Comparison of ENCODE assay signal across 8 cellular contexts in genomic region chr2:11132036-11132671, GRCh38. TPM values are rescaled to one million over a fixed set of nuclear protein-coding genes. Genes with fewer than 3 reads are reported as not detected.
DNase-seq lines count a peak whose midpoint lies in the region; ATAC-seq and TF ChIP-seq lines count a peak whose summit lies in the region.

No MANE protein-coding gene starts in this region.

- H3K9me3 ChIP-seq in heart right ventricle (no peaks in the 10 kb centered on the region), mucosa of rectum (ENCODE audit: control insufficient read depth in 2 of 2, low read length in 2 of 2) (no peaks in the 10 kb centered on the region), upper lobe of left lung (no peaks in the 10 kb centered on the region)

- H3K4me3 ChIP-seq in heart right ventricle (peak overlapping the region in 7 of 10 donors; percentile 42 to 67 (median 56)), mucosa of rectum (ENCODE audit: low read length in 2 of 2) (peak overlapping the region; percentile 80 to 85), upper lobe of left lung (peak overlapping the region in 3 of 4 donors; percentile 43 to 58 (median 54)), foreskin fibroblast (ENCODE audit: low read depth in 1 of 2, low read length in 2 of 2) (peak overlapping the region in 1 of 2 donors; percentile 52)

- ATAC-seq in heart right ventricle (peak in 1 of 8 donors; percentile 5), Right ventricle myocardium inferior (no peak), upper lobe of left lung (ENCODE audit: low FRiP score in 2 of 2) (no peak)

- 74 to 75% methylated on average over 19 of the region's 19 CpGs for WGBS in heart right ventricle, 2 donors
- 75 to 76% methylated on average over 15 to 18 of the region's 19 CpGs for WGBS in upper lobe of left lung, 2 donors

- TF ChIP-seq CTCF in heart right ventricle (IDR thresholded peaks at IDR 0.05) (no peak), upper lobe of left lung (IDR thresholded peaks at IDR 0.05) (no peak), foreskin fibroblast (IDR thresholded peaks at IDR 0.05; ENCODE audit: low read depth, low read length) (no peak)

- no peaks in the 10 kb centered on the region for H3K27me3 Mint-ChIP-seq in activated naive CD8-positive, alpha-beta T cell treated with anti-CD3 and anti-CD28 coated beads for 36 hours

- H3K36me3 ChIP-seq in heart right ventricle = no peaks in the 10 kb centered on the region
- no peaks in the 10 kb centered on the region for H3K36me3 ChIP-seq in mucosa of rectum (ENCODE audit: control insufficient read depth in 2 of 2, insufficient read depth in 2 of 2, low read length in 2 of 2)
- H3K36me3 ChIP-seq in upper lobe of left lung = no peaks in the 10 kb centered on the region

- peak overlapping the region; percentile 77 for H3K4me3 Mint-ChIP-seq in activated naive CD8-positive, alpha-beta T cell treated with anti-CD3 and anti-CD28 coated beads for 36 hours

- no peak for TF ChIP-seq EP300 in upper lobe of left lung (IDR thresholded peaks at IDR 0.05)

- H3K4me1 Mint-ChIP-seq in activated naive CD8-positive, alpha-beta T cell treated with anti-CD3 and anti-CD28 coated beads for 36 hours = peaks cover 14% of the 10 kb centered on the region

- intact Hi-C loops in heart right ventricle (cut with DNase I) = loop anchor here (2.0 to 10.0 kb wide), 13 partner anchors 23 to 453 kb away; partner anchors contain the start of gene SLC66A3 (in 1 of the 10)
- intact Hi-C loops in Right ventricle myocardium inferior (cut with DNase I) = loop anchor here (5.0 to 10.0 kb wide), 4 partner anchors 63 to 450 kb away; no protein-coding TSS in a partner anchor

- H3K9me3 Mint-ChIP-seq in activated naive CD8-positive, alpha-beta T cell treated with anti-CD3 and anti-CD28 coated beads for 36 hours = no peaks in the 10 kb centered on the region

- peaks cover 9 to 43% (median 23%) of the 10 kb centered on the region in 9 donors for H3K4me1 ChIP-seq in heart right ventricle
- H3K4me1 ChIP-seq in mucosa of rectum (ENCODE audit: control insufficient read depth in 2 of 2, insufficient read depth in 2 of 2, low read length in 2 of 2) = peaks cover 21 to 24% of the 10 kb centered on the region in 2 donors
- peaks cover 16 to 33% (median 27%) of the 10 kb centered on the region in 4 donors for H3K4me1 ChIP-seq in upper lobe of left lung

- TF ChIP-seq POLR2A in upper lobe of left lung (IDR thresholded peaks at IDR 0.05) = no peak

- no peak for DNase-seq in heart right ventricle
- DNase-seq in Right ventricle myocardium inferior (ENCODE audit: missing footprints) = no peak
- no peak for DNase-seq in activated naive CD8-positive, alpha-beta T cell treated with anti-CD3 and anti-CD28 coated beads for 36 hours
- DNase-seq in upper lobe of left lung = no peak
- DNase-seq in NCI-H187 treated with DMSO at 0.1 percent for 48 hours (lab: John Stamatoyannopoulos, UW) = no peak
- no peak for DNase-seq in NCI-H774 (lab: John Stamatoyannopoulos, UW)
- DNase-seq in foreskin fibroblast = no peak

- no peaks in the 10 kb centered on the region for H3K36me3 Mint-ChIP-seq in activated naive CD8-positive, alpha-beta T cell treated with anti-CD3 and anti-CD28 coated beads for 36 hours

- H3K27me3 ChIP-seq in heart right ventricle (peaks cover 0 to 7% (median 0%) of the 10 kb centered on the region in 7 donors), mucosa of rectum (ENCODE audit: control insufficient read depth in 2 of 2, insufficient read depth in 2 of 2, low read length in 2 of 2) (peaks cover 0 to 7% of the 10 kb centered on the region in 2 donors), upper lobe of left lung (peaks cover 0 to 3% (median 0%) of the 10 kb centered on the region in 4 donors)

- peak overlapping the region in 1 of 2 donors; percentile 68 for H3K9ac ChIP-seq in mucosa of rectum (ENCODE audit: low read depth in 1 of 2, low read length in 2 of 2)

- no peak overlapping the region for H3K27ac Mint-ChIP-seq in activated naive CD8-positive, alpha-beta T cell treated with anti-CD3 and anti-CD28 coated beads for 36 hours

- H3K27ac ChIP-seq in heart right ventricle (peak overlapping the region in 1 of 10 donors; percentile 20), mucosa of rectum (ENCODE audit: low read depth in 2 of 2, low read length in 2 of 2) (no peak overlapping the region), upper lobe of left lung (no peak overlapping the region)

RNA-seq across cellular contexts. Expression of gene SLC66A3, which starts 23.1 kb away (rescaled TPM):
- total RNA-seq in heart right ventricle (10 to 100 TPM in 1 of 10 donors, 1 to 10 TPM in 9; 4.5 to 15.4 (median 6.5) TPM), Right ventricle myocardium inferior (11.5 TPM), upper lobe of left lung (10 to 100 TPM; 24.2 to 54.6 (median 43.4) TPM)
- polyA plus RNA-seq in heart right ventricle = 1 to 10 TPM; 7.8 to 8.9 TPM
- total RNA-seq in activated naive CD8-positive, alpha-beta T cell treated with anti-CD3 and anti-CD28 coated beads for 36 hours = 1 to 10 TPM; 5.6 to 6.8 TPM
